Comparison of ENCODE assay signal across 32 cellular contexts in the genomic region with DNA sequence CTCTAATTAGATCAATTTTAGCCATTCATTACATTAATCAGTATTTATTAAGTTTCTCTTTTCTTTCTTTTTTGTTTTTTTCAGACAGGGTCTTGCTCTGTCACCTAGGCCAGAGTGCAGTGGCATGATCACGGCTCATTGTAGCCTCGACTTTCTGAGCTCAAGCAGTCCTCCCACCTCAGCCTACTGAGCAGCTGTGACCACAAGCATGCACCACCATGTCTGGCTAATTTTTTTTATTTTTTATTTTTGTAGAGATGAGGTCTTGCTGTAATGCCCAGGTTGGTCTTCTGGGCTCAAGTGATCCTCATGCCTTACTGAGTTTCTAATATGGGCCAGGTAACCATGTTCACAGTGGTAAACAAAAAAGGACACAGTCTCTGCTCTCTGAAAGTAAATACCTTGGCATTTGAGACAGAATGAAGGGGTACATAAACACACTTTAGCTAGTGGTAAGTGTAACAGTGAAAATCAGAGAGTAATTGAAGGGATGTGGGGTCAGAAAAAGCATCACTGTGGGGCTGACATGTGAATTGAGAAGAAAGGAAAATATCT.
"Had no signal": no experiment of that assay in that cellular context is flagged by ENCODE, and none has a peak within 500 bp of the region (broad histone marks: within the 10 kb centered on the region; RNA-seq: fewer than 3 reads in every experiment).

No MANE protein-coding gene starts in this region.

- H3K9me3 ChIP-seq: adrenal gland, body of pancreas had no signal

- H3K27me3 Mint-ChIP-seq: activated naive CD4-positive, alpha-beta T cell treated with anti-CD3 and anti-CD28 coated beads, Interleukin-2, amount 50 U/mL, for 24 hours; activated naive CD8-positive, alpha-beta T cell treated with anti-CD3 and anti-CD28 coated beads, Interleukin-2, amount 50 U/mL, for 24 hours had no signal

- DNase-seq: activated CD4-positive, alpha-beta memory T cell treated with anti-CD3 and anti-CD28 coated beads for 36 hours; activated CD4-positive, alpha-beta T cell treated with anti-CD3 and anti-CD28 coated beads for 36 hours; activated CD4-positive, alpha-beta T cell treated with anti-CD3 and anti-CD28 coated beads, Interleukin-2, amount 10 ng/mL, durations not matched to agents 24 days and 14 days; activated CD4-positive, CD25-positive, alpha-beta regulatory T cell; activated CD4-positive, CD25-positive, alpha-beta regulatory T cell treated with anti-CD3 and anti-CD28 coated beads, Interleukin-2, amount 50 U/mL, for 72 hours; activated CD8-positive, alpha-beta memory T cell treated with anti-CD3 and anti-CD28 coated beads, Interleukin-2, amount 10 ng/mL, durations not matched to agents 7 days and 5 days; activated CD8-positive, alpha-beta memory T cell treated with anti-CD3 and anti-CD28 coated beads, Interleukin-2, amount 50 U/mL, for 4 hours; activated CD8-positive, alpha-beta T cell treated with anti-CD3 and anti-CD28 coated beads, Interleukin-2, amount 10 ng/mL, durations not matched to agents 7 days and 5 days; activated effector memory CD4-positive, alpha-beta T cell treated with anti-CD3 and anti-CD28 coated beads, Interleukin-2, amount 50 U/mL, for 16 hours; activated naive CD4-positive, alpha-beta T cell treated with anti-CD3 and anti-CD28 coated beads for 36 hours; activated naive CD8-positive, alpha-beta T cell treated with anti-CD3 and anti-CD28 coated beads for 36 hours; activated naive CD8-positive, alpha-beta T cell treated with anti-CD3 and anti-CD28 coated beads, Interleukin-2, amount 50 U/mL, for 24 hours; activated T-cell treated with anti-CD3 and anti-CD28 coated beads, Interleukin-2, amount 50 U/mL, for 1 hour; activated T-cell treated with anti-CD3 and anti-CD28 coated beads, Interleukin-2, amount 50 U/mL, for 48 hours; adrenal gland; amygdala; aorta; body of pancreas; caudate nucleus; cortex of kidney; dermis blood vessel endothelial cell; effector CD4-positive, alpha-beta T cell; foreskin fibroblast; head of caudate nucleus; T-helper 1 cell; T-helper 17 cell; T1000 had no signal

- H3K4me1 ChIP-seq: adrenal gland had no signal

- H3K27me3 ChIP-seq: adrenal gland, body of pancreas had no signal

- H3K36me3 Mint-ChIP-seq: activated CD4-positive, alpha-beta memory T cell treated with anti-CD3 and anti-CD28 coated beads for 36 hours; activated CD8-positive, alpha-beta memory T cell treated with anti-CD3 and anti-CD28 coated beads, Interleukin-2, amount 10 ng/mL, durations not matched to agents 7 days and 5 days; activated naive CD4-positive, alpha-beta T cell treated with anti-CD3 and anti-CD28 coated beads, Interleukin-2, amount 50 U/mL, for 24 hours; activated naive CD8-positive, alpha-beta T cell treated with anti-CD3 and anti-CD28 coated beads for 36 hours had no signal

- H3K4me3 ChIP-seq: adrenal gland, body of pancreas had no signal

- H3K9me3 Mint-ChIP-seq: activated CD4-positive, alpha-beta memory T cell treated with anti-CD3 and anti-CD28 coated beads for 36 hours; activated CD4-positive, alpha-beta T cell treated with anti-CD3 and anti-CD28 coated beads, Interleukin-2, amount 10 ng/mL, durations not matched to agents 24 days and 14 days; activated naive CD4-positive, alpha-beta T cell treated with anti-CD3 and anti-CD28 coated beads for 36 hours; activated naive CD4-positive, alpha-beta T cell treated with anti-CD3 and anti-CD28 coated beads, Interleukin-2, amount 50 U/mL, for 24 hours; activated naive CD8-positive, alpha-beta T cell treated with anti-CD3 and anti-CD28 coated beads for 36 hours; activated naive CD8-positive, alpha-beta T cell treated with anti-CD3 and anti-CD28 coated beads, Interleukin-2, amount 50 U/mL, for 24 hours; activated T-helper 1 cell treated with anti-CD3 and anti-CD28 coated beads, Interleukin-12 subunit alpha, Interleukin-12 subunit beta, Interleukin-2, Interleukin-4 antibody, amounts not matched to agents 30 ng/mL and 10 ng/mL and 1 ng/mL, durations not matched to agents 14 hours and 24 hours and 36 hours; activated T-helper 2 cell treated with anti-CD3 and anti-CD28 coated beads, Interferon-gamma antibody, Interleukin-2, Interleukin-4, amounts not matched to agents 10 μg/mL and 5 μg/mL and 100 μg/mL, durations not matched to agents 14 hours and 24 hours and 36 hours; T-helper 2 cell treated with Interferon-gamma antibody and Interleukin-4, amounts not matched to agents 5 μg/mL and 100 μg/mL, for 36 hours had no signal

- H3K27ac Mint-ChIP-seq: activated CD4-positive, alpha-beta memory T cell treated with anti-CD3 and anti-CD28 coated beads for 36 hours; activated CD4-positive, alpha-beta T cell treated with anti-CD3 and anti-CD28 coated beads for 36 hours; activated CD4-positive, alpha-beta T cell treated with anti-CD3 and anti-CD28 coated beads, Interleukin-2, amount 10 ng/mL, durations not matched to agents 24 days and 14 days; activated CD8-positive, alpha-beta memory T cell treated with anti-CD3 and anti-CD28 coated beads, Interleukin-2, amount 10 ng/mL, durations not matched to agents 7 days and 5 days; activated CD8-positive, alpha-beta T cell treated with anti-CD3 and anti-CD28 coated beads, Interleukin-2, amount 10 ng/mL, durations not matched to agents 7 days and 5 days; activated naive CD4-positive, alpha-beta T cell treated with anti-CD3 and anti-CD28 coated beads for 36 hours; activated naive CD4-positive, alpha-beta T cell treated with anti-CD3 and anti-CD28 coated beads, Interleukin-2, amount 50 U/mL, for 24 hours; activated naive CD8-positive, alpha-beta T cell treated with anti-CD3 and anti-CD28 coated beads for 36 hours; activated naive CD8-positive, alpha-beta T cell treated with anti-CD3 and anti-CD28 coated beads, Interleukin-2, amount 50 U/mL, for 24 hours; activated T-helper 1 cell treated with anti-CD3 and anti-CD28 coated beads, Interleukin-12 subunit alpha, Interleukin-12 subunit beta, Interleukin-2, Interleukin-4 antibody, amounts not matched to agents 30 ng/mL and 10 ng/mL and 1 ng/mL, durations not matched to agents 14 hours and 24 hours and 36 hours; activated T-helper 2 cell treated with anti-CD3 and anti-CD28 coated beads, Interferon-gamma antibody, Interleukin-2, Interleukin-4, amounts not matched to agents 10 μg/mL and 5 μg/mL and 100 μg/mL, durations not matched to agents 14 hours and 24 hours and 36 hours; T-helper 17 cell; T-helper 2 cell treated with Interferon-gamma antibody and Interleukin-4, amounts not matched to agents 5 μg/mL and 100 μg/mL, for 36 hours had no signal

- ATAC-seq: activated CD4-positive, alpha-beta T cell treated with anti-CD3 and anti-CD28 coated beads for 36 hours; activated CD8-positive, alpha-beta memory T cell treated with anti-CD3 and anti-CD28 coated beads, Interleukin-2, amount 10 ng/mL, durations not matched to agents 7 days and 5 days; activated CD8-positive, alpha-beta T cell treated with anti-CD3 and anti-CD28 coated beads, Interleukin-2, amount 10 ng/mL, durations not matched to agents 7 days and 5 days; activated naive CD8-positive, alpha-beta T cell treated with anti-CD3 and anti-CD28 coated beads, Interleukin-2, amount 50 U/mL, for 24 hours; body of pancreas; esophagus mucosa; T-helper 17 cell had no signal

- H3K27ac ChIP-seq: adrenal gland, body of pancreas had no signal

- H3K4me3 Mint-ChIP-seq: activated CD4-positive, alpha-beta memory T cell treated with anti-CD3 and anti-CD28 coated beads for 36 hours; activated CD4-positive, alpha-beta T cell treated with anti-CD3 and anti-CD28 coated beads for 36 hours; activated CD4-positive, alpha-beta T cell treated with anti-CD3 and anti-CD28 coated beads, Interleukin-2, amount 10 ng/mL, durations not matched to agents 24 days and 14 days; activated CD8-positive, alpha-beta memory T cell treated with anti-CD3 and anti-CD28 coated beads, Interleukin-2, amount 10 ng/mL, durations not matched to agents 7 days and 5 days; activated CD8-positive, alpha-beta T cell treated with anti-CD3 and anti-CD28 coated beads, Interleukin-2, amount 10 ng/mL, durations not matched to agents 7 days and 5 days; activated naive CD4-positive, alpha-beta T cell treated with anti-CD3 and anti-CD28 coated beads for 36 hours; activated naive CD4-positive, alpha-beta T cell treated with anti-CD3 and anti-CD28 coated beads, Interleukin-2, amount 50 U/mL, for 24 hours; activated naive CD8-positive, alpha-beta T cell treated with anti-CD3 and anti-CD28 coated beads for 36 hours; activated naive CD8-positive, alpha-beta T cell treated with anti-CD3 and anti-CD28 coated beads, Interleukin-2, amount 50 U/mL, for 24 hours; activated T-helper 1 cell treated with anti-CD3 and anti-CD28 coated beads, Interleukin-12 subunit alpha, Interleukin-12 subunit beta, Interleukin-2, Interleukin-4 antibody, amounts not matched to agents 30 ng/mL and 10 ng/mL and 1 ng/mL, durations not matched to agents 14 hours and 24 hours and 36 hours; T-helper 17 cell; T-helper 2 cell treated with Interferon-gamma antibody and Interleukin-4, amounts not matched to agents 5 μg/mL and 100 μg/mL, for 36 hours had no signal

- H3K36me3 ChIP-seq: adrenal gland had no signal

- H3K4me1 Mint-ChIP-seq: activated CD4-positive, alpha-beta T cell treated with anti-CD3 and anti-CD28 coated beads, Interleukin-2, amount 10 ng/mL, durations not matched to agents 24 days and 14 days; activated CD8-positive, alpha-beta memory T cell treated with anti-CD3 and anti-CD28 coated beads, Interleukin-2, amount 10 ng/mL, durations not matched to agents 7 days and 5 days; activated naive CD4-positive, alpha-beta T cell treated with anti-CD3 and anti-CD28 coated beads, Interleukin-2, amount 50 U/mL, for 24 hours; T-helper 17 cell had no signal
